9 cellular contexts compared by ENCODE assay signal in the genomic region with DNA sequence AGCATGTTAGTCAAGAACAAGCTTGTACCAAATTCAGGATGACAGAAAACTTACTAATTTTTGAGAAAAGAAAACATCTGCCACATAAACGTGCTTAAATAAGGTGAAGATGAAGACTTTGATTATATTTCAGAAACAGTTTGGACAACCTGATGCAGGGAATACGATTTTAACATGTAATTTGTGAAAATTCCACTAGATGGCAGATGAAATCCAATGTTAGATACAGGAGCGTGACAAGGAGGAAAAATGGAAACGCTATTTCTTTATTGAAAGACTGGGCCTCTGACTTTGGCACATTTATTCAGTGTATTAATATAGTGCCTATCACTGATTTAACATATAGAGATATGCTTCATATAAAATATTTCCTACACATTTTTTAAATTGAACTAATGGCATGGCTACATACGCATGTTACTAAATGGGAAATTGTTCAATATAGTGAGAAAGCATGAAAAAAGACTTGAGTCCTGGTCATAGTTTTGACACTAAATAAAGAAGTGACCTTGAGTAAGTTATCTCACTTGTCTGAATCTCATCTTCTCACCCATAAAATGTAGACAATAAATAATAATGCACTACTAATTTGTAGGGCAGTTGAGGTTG.
DNase-seq lines count a peak whose midpoint lies in the region; ATAC-seq, FAIRE-seq and TF ChIP-seq lines count a peak whose summit lies in the region.
"Had no signal": no experiment of that assay in that cellular context is flagged by ENCODE, and none has a peak within 500 bp of the region (broad histone marks: within the 10 kb centered on the region; RNA-seq: fewer than 3 reads in every experiment).

No MANE protein-coding gene starts in this region.

- H3K36me3 Mint-ChIP-seq in osteocyte (ENCODE audit: unreplicated experiment) = no peaks in the 10 kb centered on the region
- H3K36me3 Mint-ChIP-seq in activated CD4-positive, alpha-beta T cell treated with anti-CD3 and anti-CD28 coated beads, Interleukin-2, amount 10 ng/mL, durations not matched to agents 24 days and 14 days (ENCODE audit: low read depth) = no peaks in the 10 kb centered on the region

- no peak overlapping the region for H3K4me3 ChIP-seq in DND-41 (ENCODE audit: low read depth in 1 of 2, low read length in 2 of 2)
- H3K4me3 ChIP-seq in LNCaP clone FGC (ENCODE audit: low read depth, low read length) = no peak overlapping the region

- no peak overlapping the region for H2AFZ ChIP-seq in DND-41 (ENCODE audit: low read depth, low read length)

- no peak overlapping the region for H3K27ac ChIP-seq in DND-41 (ENCODE audit: low read length)

- H3K4me1 ChIP-seq in DND-41 (ENCODE audit: insufficient read depth, low read length) = no peaks in the 10 kb centered on the region

- H3K9me3 Mint-ChIP-seq in osteocyte (ENCODE audit: unreplicated experiment) = no peaks in the 10 kb centered on the region
- H3K9me3 Mint-ChIP-seq in activated CD4-positive, alpha-beta T cell treated with anti-CD3 and anti-CD28 coated beads, Interleukin-2, amount 10 ng/mL, durations not matched to agents 24 days and 14 days = peaks cover under 1% of the 10 kb centered on the region
- H3K9me3 Mint-ChIP-seq: activated B cell treated with CpG ODN at 0.5 μM for 24 hours had no signal

- peaks cover 12% of the 10 kb centered on the region for H3K27me3 Mint-ChIP-seq in osteocyte (ENCODE audit: unreplicated experiment)
- H3K27me3 Mint-ChIP-seq in activated CD4-positive, alpha-beta T cell treated with anti-CD3 and anti-CD28 coated beads, Interleukin-2, amount 10 ng/mL, durations not matched to agents 24 days and 14 days = no peaks in the 10 kb centered on the region
- H3K27me3 Mint-ChIP-seq: activated B cell treated with CpG ODN at 0.5 μM for 24 hours had no signal

- peak; percentile 93 for FAIRE-seq in RCC 7860 (lab: Jason Lieb, UNC)

- DNase-seq in DND-41 (no peak), LNCaP clone FGC (ENCODE audit: low read depth) (peak; percentile 45), RCC 7860 (ENCODE audit: low spot score) (peak; percentile 62), fibroblast of gingiva (ENCODE audit: low read depth) (peak; percentile 29), osteocyte (ENCODE audit: extremely low spot score, unreplicated experiment) (no peak)
- no peak for DNase-seq in activated CD4-positive, alpha-beta T cell treated with anti-CD3 and anti-CD28 coated beads, Interleukin-2, amount 10 ng/mL, durations not matched to agents 24 days and 14 days
- DNase-seq in stimulated activated CD4-positive, alpha-beta T cell treated with anti-CD3 and anti-CD28 coated beads, Interleukin-15, amount 100 ng/mL, for 24 hours = no peak
- DNase-seq: activated B cell treated with CpG ODN at 0.5 μM for 24 hours had no signal

- H3K4me2 ChIP-seq in DND-41 (ENCODE audit: insufficient read depth, low read length) = no peak overlapping the region

- no peak overlapping the region for H3K27ac Mint-ChIP-seq in osteocyte (ENCODE audit: unreplicated experiment)
- no peak overlapping the region for H3K27ac Mint-ChIP-seq in activated CD4-positive, alpha-beta T cell treated with anti-CD3 and anti-CD28 coated beads, Interleukin-2, amount 10 ng/mL, durations not matched to agents 24 days and 14 days
- H3K27ac Mint-ChIP-seq: activated B cell treated with CpG ODN at 0.5 μM for 24 hours had no signal

- H3K36me3 ChIP-seq in DND-41 (ENCODE audit: insufficient read depth, low read length) = no peaks in the 10 kb centered on the region

- intact Hi-C loops in activated CD4-positive, alpha-beta T cell treated with anti-CD3 and anti-CD28 coated beads, Interleukin-2, amount 10 ng/mL, durations not matched to agents 24 days and 14 days (cut with micrococcal nuclease) = loop anchor here (1.0 kb wide), 1 partner anchor 771 kb away; no protein-coding TSS in a partner anchor

- TF ChIP-seq CTCF in DND-41 (IDR thresholded peaks at IDR 0.05; ENCODE audit: borderline replicate concordance, extremely low read depth, low read length, poor library complexity, severe bottlenecking) (peak; percentile 72), LNCaP clone FGC (IDR thresholded peaks at IDR 0.05; ENCODE audit: control insufficient read depth, extremely low read depth, insufficient read depth) (peak; percentile 63), osteocyte (IDR thresholded peaks at IDR 0.05) (peak; percentile 78)

- peaks cover 16% of the 10 kb centered on the region for H3K4me1 Mint-ChIP-seq in osteocyte (ENCODE audit: unreplicated experiment)
- H3K4me1 Mint-ChIP-seq in activated CD4-positive, alpha-beta T cell treated with anti-CD3 and anti-CD28 coated beads, Interleukin-2, amount 10 ng/mL, durations not matched to agents 24 days and 14 days = no peaks in the 10 kb centered on the region

- ATAC-seq in DND-41 (ENCODE audit: insufficient read depth, low read depth) (peak; percentile 72), GM21528 (IDR thresholded peaks at IDR 0.05; ENCODE audit: low FRiP score, unreplicated experiment) (peak; percentile 71)

- H3K4me3 Mint-ChIP-seq in osteocyte (ENCODE audit: unreplicated experiment) = no peak overlapping the region
- H3K4me3 Mint-ChIP-seq in activated CD4-positive, alpha-beta T cell treated with anti-CD3 and anti-CD28 coated beads, Interleukin-2, amount 10 ng/mL, durations not matched to agents 24 days and 14 days = no peak overlapping the region
- H3K4me3 Mint-ChIP-seq: activated B cell treated with CpG ODN at 0.5 μM for 24 hours had no signal

- no peaks in the 10 kb centered on the region for H3K79me2 ChIP-seq in DND-41 (ENCODE audit: insufficient read depth, low read length)

- H3K9me3 ChIP-seq in DND-41 (ENCODE audit: insufficient read depth, low read length, severe bottlenecking) = no peaks in the 10 kb centered on the region

- no peaks in the 10 kb centered on the region for H4K20me1 ChIP-seq in DND-41 (ENCODE audit: insufficient read depth, low read length)

- no peak overlapping the region for H3K9ac ChIP-seq in DND-41 (ENCODE audit: low read depth, low read length)

- no peaks in the 10 kb centered on the region for H3K27me3 ChIP-seq in DND-41 (ENCODE audit: insufficient read depth, low read length, poor library complexity)

Comparison
In these comparisons a context has a peak if more than half of its experiments do, and no peak if none do; other contexts are left out.
1. DNase-seq: peak in LNCaP clone FGC (single experiment), RCC 7860 (single experiment) and fibroblast of gingiva (single experiment); none in DND-41 (single experiment), osteocyte (single experiment), activated CD4-positive, alpha-beta T cell treated with anti-CD3 and anti-CD28 coated beads, Interleukin-2, amount 10 ng/mL, durations not matched to agents 24 days and 14 days (single experiment) and stimulated activated CD4-positive, alpha-beta T cell treated with anti-CD3 and anti-CD28 coated beads, Interleukin-15, amount 100 ng/mL, for 24 hours (single experiment).
2. Peak in every context shown above with its lines, with median percentiles within 50 percentile points of each other: CTCF ChIP-seq.